18 cellular contexts compared by ENCODE assay signal in genomic region chr1:153818876-153819275, GRCh38.
"Had no signal": no experiment of that assay in that cellular context is flagged by ENCODE, and none has a peak within 500 bp of the region (broad histone marks: within the 10 kb centered on the region; RNA-seq: fewer than 3 reads in every experiment).

No MANE protein-coding gene starts in this region.

- H3K4me3 ChIP-seq: gastrocnemius medialis, SK-N-MC, spleen, thyroid gland had no signal

- H3K4me1 ChIP-seq: thyroid gland had no signal

- DNase-seq: activated CD4-positive, alpha-beta T cell treated with anti-CD3 and anti-CD28 coated beads for 36 hours; activated CD8-positive, alpha-beta T cell treated with anti-CD3 and anti-CD28 coated beads, Interleukin-2, amount 10 ng/mL, durations not matched to agents 7 days and 5 days; activated gamma-delta T cell treated with Interleukin-2 at 50 U/mL for 16 hours; brain microvascular endothelial cell; cerebellar nuclear complex; cortex of kidney; effector CD4-positive, alpha-beta T cell; gastrocnemius medialis; kidney; nucleus accumbens; spleen; stimulated activated CD4-positive, alpha-beta T cell treated with anti-CD3 and anti-CD28 coated beads, Interleukin-4, amount 100 ng/mL, for 4 hours; stimulated activated naive CD4-positive, alpha-beta T cell; thyroid gland had no signal

- H3K4me1 Mint-ChIP-seq: activated CD4-positive, alpha-beta T cell treated with anti-CD3 and anti-CD28 coated beads for 36 hours; mesothelial cell of epicardium; nephron had no signal

- H3K27me3 Mint-ChIP-seq: activated CD4-positive, alpha-beta T cell treated with anti-CD3 and anti-CD28 coated beads for 36 hours had no signal

- H3K4me3 Mint-ChIP-seq: activated CD4-positive, alpha-beta T cell treated with anti-CD3 and anti-CD28 coated beads for 36 hours; activated CD8-positive, alpha-beta T cell treated with anti-CD3 and anti-CD28 coated beads, Interleukin-2, amount 10 ng/mL, durations not matched to agents 7 days and 5 days; mesothelial cell of epicardium; nephron had no signal

- H3K27ac Mint-ChIP-seq: activated CD4-positive, alpha-beta T cell treated with anti-CD3 and anti-CD28 coated beads for 36 hours; activated CD8-positive, alpha-beta T cell treated with anti-CD3 and anti-CD28 coated beads, Interleukin-2, amount 10 ng/mL, durations not matched to agents 7 days and 5 days; mesothelial cell of epicardium; nephron had no signal

- H3K9me3 ChIP-seq: gastrocnemius medialis, spleen, thyroid gland had no signal

- H3K9me3 Mint-ChIP-seq: mesothelial cell of epicardium, nephron had no signal

- H3K27me3 ChIP-seq: brain microvascular endothelial cell, gastrocnemius medialis, spleen, thyroid gland had no signal

- H3K27ac ChIP-seq: brain microvascular endothelial cell, SK-N-MC, spleen, thyroid gland had no signal

- ATAC-seq: activated CD4-positive, alpha-beta T cell treated with anti-CD3 and anti-CD28 coated beads for 36 hours; activated CD8-positive, alpha-beta T cell treated with anti-CD3 and anti-CD28 coated beads, Interleukin-2, amount 10 ng/mL, durations not matched to agents 7 days and 5 days; gastrocnemius medialis; left lobe of liver had no signal
